Comparison of ENCODE assay signal across 10 cellular contexts in genomic region chr6:73704260-73704659, GRCh38. TPM values are rescaled to one million over a fixed set of nuclear protein-coding genes. Genes with fewer than 3 reads are reported as not detected.
DNase-seq lines count a peak whose midpoint lies in the region; ATAC-seq, FAIRE-seq and TF ChIP-seq lines count a peak whose summit lies in the region.
"Had no signal": no experiment of that assay in that cellular context is flagged by ENCODE, and none has a peak within 500 bp of the region (broad histone marks: within the 10 kb centered on the region; RNA-seq: fewer than 3 reads in every experiment).

No MANE protein-coding gene starts in this region.

- H3K9me3 ChIP-seq in RWPE2 (ENCODE audit: severe bottlenecking) (no peaks in the 10 kb centered on the region), fibroblast of lung (ENCODE audit: control insufficient read depth, insufficient read depth, low read depth, low read length) (no peaks in the 10 kb centered on the region)

- H3K4me3 ChIP-seq in RWPE2 (ENCODE audit: severe bottlenecking), result no peak overlapping the region
- H3K4me3 ChIP-seq in fibroblast of lung (replicated peaks in 1 of 4; ENCODE audit: control extremely low read depth in 1 of 4, insufficient read depth in 1 of 4, low read depth in 3 of 4, low read length in 4 of 4), result peak overlapping the region in 1 of 4 experiments; percentile 26

- no peak overlapping the region for H3K9ac ChIP-seq in fibroblast of lung (ENCODE audit: insufficient read depth, low read length)

- no peak for TF ChIP-seq CTCF in RWPE2 (IDR thresholded peaks at IDR 0.05; ENCODE audit: poor library complexity, severe bottlenecking)
- no peak for TF ChIP-seq CTCF in fibroblast of lung (conservative IDR thresholded peaks at IDR 0.05 in 1 of 2, IDR thresholded peaks at IDR 0.05 in 1 of 2; ENCODE audit: low read depth in 1 of 2, low read length in 2 of 2)

- no peak overlapping the region for H2AFZ ChIP-seq in fibroblast of lung (ENCODE audit: low read length)

- ATAC-seq in RWPE2 (ENCODE audit: low read depth) (peak; percentile 94), GM18520 (IDR thresholded peaks at IDR 0.05; ENCODE audit: unreplicated experiment) (no peak)

- no peak overlapping the region for H3K4me2 ChIP-seq in fibroblast of lung (ENCODE audit: extremely low read depth, insufficient read depth, low read length)

- FAIRE-seq in GM19239 (lab: Jason Lieb, UNC), result no peak

- peak overlapping the region; percentile 99 for H3K27ac ChIP-seq in RWPE2 (ENCODE audit: poor library complexity, severe bottlenecking)
- H3K27ac ChIP-seq in fibroblast of lung (ENCODE audit: insufficient read depth, low read length), result peak overlapping the region; percentile 45
- H3K27ac ChIP-seq: C4-2B had no signal

- DNase-seq in activated CD4-positive, alpha-beta T cell treated with anti-CD3 and anti-CD28 coated beads for 48 hours, result peak; percentile 71
- DNase-seq in activated CD4-positive, alpha-beta T cell treated with anti-CD3 and anti-CD28 coated beads, Interleukin-2, amount 50 U/mL, for 4 hours, result no peak
- peak; percentile 96 for DNase-seq in RWPE2 (ENCODE audit: low spot score)
- DNase-seq in fibroblast of lung (ENCODE audit: low read depth in 2 of 2), result peak; percentile 96 to 99
- DNase-seq in stimulated activated CD8-positive, alpha-beta memory T cell treated with anti-CD3 and anti-CD28 coated beads, Interleukin-7, amount 100 ng/mL, for 48 hours (ENCODE audit: extremely low read depth in 1 of 2, low read depth in 1 of 2), result peak; percentile 44 to 75
- no peak for DNase-seq in GM19239 (ENCODE audit: insufficient read length, low spot score)
- DNase-seq in amygdala (lab: John Stamatoyannopoulos, UW), result no peak
- DNase-seq: naive B cell had no signal

- H3K27me3 ChIP-seq in RWPE2 (ENCODE audit: insufficient read depth, poor library complexity, severe bottlenecking), result no peaks in the 10 kb centered on the region
- H3K27me3 ChIP-seq in fibroblast of lung (ENCODE audit: control insufficient read depth, insufficient read depth, low read length), result no peaks in the 10 kb centered on the region

- peaks cover 41% of the 10 kb centered on the region for H3K4me1 ChIP-seq in RWPE2 (ENCODE audit: insufficient read depth, poor library complexity, severe bottlenecking)
- H3K4me1 ChIP-seq in fibroblast of lung (ENCODE audit: control insufficient read depth, extremely low read depth, insufficient read depth, low read length), result peaks cover 3% of the 10 kb centered on the region

- no peaks in the 10 kb centered on the region for H4K20me1 ChIP-seq in fibroblast of lung (ENCODE audit: control insufficient read depth, extremely low read depth, insufficient read depth, low read length)

- H3K36me3 ChIP-seq in RWPE2 (ENCODE audit: low read depth) (peaks cover 70% of the 10 kb centered on the region), fibroblast of lung (ENCODE audit: control insufficient read depth, insufficient read depth, low read length) (peaks cover 3% of the 10 kb centered on the region)

- peaks cover 1% of the 10 kb centered on the region for H3K79me2 ChIP-seq in fibroblast of lung (ENCODE audit: control insufficient read depth, insufficient read depth, low read length)

RNA-seq across cellular contexts. Expression of gene CD109, which starts 8.3 kb away (rescaled TPM):
- 12.8 and 51.2 TPM in 2 replicates for total RNA-seq in fibroblast of lung
- 48.4 and 52.6 TPM in 2 replicates for polyA plus RNA-seq in fibroblast of lung
- 26.6 and 27.1 TPM in 2 replicates for polyA plus RNA-seq in fibroblast of lung (2012)
- polyA minus RNA-seq in fibroblast of lung (ENCODE audit: low replicate concordance), result 7.4 and 9.3 TPM in 2 replicates

RNA-seq across cellular contexts. Expression of gene SLC17A5, which starts 50.5 kb away (rescaled TPM):
- total RNA-seq in fibroblast of lung, result 21.6 and 39.3 TPM in 2 replicates
- polyA plus RNA-seq in fibroblast of lung, result 34.1 and 56.8 TPM in 2 replicates
- polyA plus RNA-seq in fibroblast of lung (2012), result 19.1 and 29.1 TPM in 2 replicates
- 13.7 and 21.5 TPM in 2 replicates for polyA minus RNA-seq in fibroblast of lung (ENCODE audit: low replicate concordance)

Comparison
In these comparisons a context has a peak if more than half of its experiments do, and no peak if none do; other contexts are left out.
1. DNase-seq: peak in activated CD4-positive, alpha-beta T cell treated with anti-CD3 and anti-CD28 coated beads for 48 hours (single experiment), RWPE2 (single experiment), fibroblast of lung (2 of 2) and stimulated activated CD8-positive, alpha-beta memory T cell treated with anti-CD3 and anti-CD28 coated beads, Interleukin-7, amount 100 ng/mL, for 48 hours (2 of 2); none in activated CD4-positive, alpha-beta T cell treated with anti-CD3 and anti-CD28 coated beads, Interleukin-2, amount 50 U/mL, for 4 hours (0 of 2), GM19239 (single experiment) and amygdala (0 of 56).